Comparison of ENCODE assay signal across 19 cellular contexts in the genomic region with DNA sequence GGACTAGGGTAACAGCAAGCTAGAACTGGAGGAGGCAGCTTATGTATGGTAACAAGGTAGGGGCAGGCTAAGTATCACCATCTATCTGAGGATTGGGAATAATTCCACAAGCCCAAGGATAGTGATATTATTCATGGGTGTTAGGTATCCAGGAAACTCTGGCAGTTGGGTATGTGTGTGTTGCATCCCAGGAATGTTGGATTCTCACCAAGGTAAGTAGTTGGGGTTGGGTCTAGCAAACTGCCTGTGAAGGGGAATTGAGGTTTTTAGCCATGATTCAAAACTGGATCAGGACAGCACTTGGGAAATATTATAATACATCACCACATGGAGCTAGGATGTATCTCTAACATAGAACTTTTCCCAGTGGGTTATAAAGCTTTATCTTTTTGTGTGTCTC.
DNase-seq lines count a peak whose midpoint lies in the region; ATAC-seq, FAIRE-seq and TF ChIP-seq lines count a peak whose summit lies in the region.
"Had no signal": no experiment of that assay in that cellular context is flagged by ENCODE, and none has a peak within 500 bp of the region (broad histone marks: within the 10 kb centered on the region; RNA-seq: fewer than 3 reads in every experiment).

No MANE protein-coding gene starts in this region.

- no peaks in the 10 kb centered on the region for H3K9me3 ChIP-seq in RWPE2 (ENCODE audit: severe bottlenecking)
- no peaks in the 10 kb centered on the region for H3K9me3 ChIP-seq in CD8-positive, alpha-beta T cell (ENCODE audit: low read length)

- ATAC-seq in RWPE2 (ENCODE audit: low read depth) (peak; percentile 50; the same call in 1 of the 3 replicates), omental fat pad (ENCODE audit: low FRiP score) (no peak)
- no peak for ATAC-seq in CD8-positive, alpha-beta T cell

- H3K9me3 Mint-ChIP-seq in CD8-positive, alpha-beta T cell = peaks cover 2% of the 10 kb centered on the region

- no peak overlapping the region for H3K27ac Mint-ChIP-seq in CD8-positive, alpha-beta T cell

- TF ChIP-seq CTCF in RWPE2 (IDR thresholded peaks at IDR 0.05; ENCODE audit: poor library complexity, severe bottlenecking) (no peak), bronchial epithelial cell (IDR thresholded peaks at IDR 0.05; ENCODE audit: insufficient read depth, low read length, severe bottlenecking) (no peak), omental fat pad (IDR thresholded peaks at IDR 0.05) (no peak), dorsolateral prefrontal cortex (IDR thresholded peaks at IDR 0.05 in 54 of 56, conservative IDR thresholded peaks at IDR 0.05 in 2 of 56; ENCODE audit: low read depth in 1 of 56, partially characterized antibody in 56 of 56) (no peak)
- no peak for TF ChIP-seq CTCF in CD8-positive, alpha-beta T cell (IDR thresholded peaks at IDR 0.05)

- peak; percentile 6 for DNase-seq in EH (ENCODE audit: low read depth)
- no peak for DNase-seq in RWPE2 (ENCODE audit: low spot score)
- DNase-seq in bronchial epithelial cell (ENCODE audit: low read depth) = peak; percentile 11
- DNase-seq in kidney tubule cell (ENCODE audit: low spot score) = peak; percentile 87
- DNase-seq in NCI-H187 treated with DMSO at 0.1 percent for 48 hours (lab: John Stamatoyannopoulos, UW) = no peak
- DNase-seq in omental fat pad (ENCODE audit: low spot score) = no peak
- DNase-seq in dorsolateral prefrontal cortex = no peak
- DNase-seq in CD8-positive, alpha-beta T cell = no peak
- DNase-seq: C1 segment of cervical spinal cord, GOT3, MV-4-11, NCI-H1417, NCI-H2029, NCI-H2171, NCI-H446 treated with DMSO at 0.1 percent for 48 hours, NCI-H774, PC-9 had no signal

- FAIRE-seq in bronchial epithelial cell (lab: Jason Lieb, UNC) = no peak
- FAIRE-seq: A204.1, HTR-8/SVneo had no signal

- H3K4me3 Mint-ChIP-seq in CD8-positive, alpha-beta T cell = no peak overlapping the region

- no peaks in the 10 kb centered on the region for H3K36me3 Mint-ChIP-seq in CD8-positive, alpha-beta T cell

- no peaks in the 10 kb centered on the region for H3K4me1 ChIP-seq in RWPE2 (ENCODE audit: insufficient read depth, poor library complexity, severe bottlenecking)
- no peaks in the 10 kb centered on the region for H3K4me1 ChIP-seq in CD8-positive, alpha-beta T cell (ENCODE audit: insufficient read depth, low read length)

- H3K27me3 ChIP-seq in RWPE2 (ENCODE audit: insufficient read depth, poor library complexity, severe bottlenecking) (no peaks in the 10 kb centered on the region), bronchial epithelial cell (ENCODE audit: control insufficient read depth, insufficient read depth, low read length) (no peaks in the 10 kb centered on the region), dorsolateral prefrontal cortex (peaks cover 0 to 2% (median 0%) of the 10 kb centered on the region in 45 donors)
- no peaks in the 10 kb centered on the region for H3K27me3 ChIP-seq in CD8-positive, alpha-beta T cell (ENCODE audit: insufficient read depth, low read length)

- CTCF ChIA-PET in CD8-positive, alpha-beta T cell (lab: Charles Lee) = no interaction called here

- H3K4me1 Mint-ChIP-seq in CD8-positive, alpha-beta T cell (ENCODE audit: low read depth) = no peaks in the 10 kb centered on the region

- H3K27ac ChIP-seq in RWPE2 (ENCODE audit: poor library complexity, severe bottlenecking) = no peak overlapping the region
- no peak overlapping the region for H3K27ac ChIP-seq in dorsolateral prefrontal cortex
- H3K27ac ChIP-seq in CD8-positive, alpha-beta T cell (ENCODE audit: low read depth, low read length) = no peak overlapping the region
- H3K27ac ChIP-seq: PC-9 had no signal

- H3K4me3 ChIP-seq in RWPE2 (ENCODE audit: severe bottlenecking) = no peak overlapping the region
- H3K4me3 ChIP-seq in bronchial epithelial cell (ENCODE audit: low read depth, low read length) = no peak overlapping the region
- no peak overlapping the region for H3K4me3 ChIP-seq in dorsolateral prefrontal cortex
- no peak overlapping the region for H3K4me3 ChIP-seq in CD8-positive, alpha-beta T cell (ENCODE audit: low read depth, low read length)
- H3K4me3 ChIP-seq: PC-9 had no signal

- POLR2A ChIA-PET in CD8-positive, alpha-beta T cell (lab: Charles Lee) = no interaction called here

- H3K36me3 ChIP-seq in RWPE2 (ENCODE audit: low read depth) = no peaks in the 10 kb centered on the region
- H3K36me3 ChIP-seq in bronchial epithelial cell (ENCODE audit: control insufficient read depth, insufficient read depth, low read length) = no peaks in the 10 kb centered on the region
- H3K36me3 ChIP-seq in CD8-positive, alpha-beta T cell (ENCODE audit: insufficient read depth, low read length) = no peaks in the 10 kb centered on the region

- intact Hi-C loops in dorsolateral prefrontal cortex (cut with DNase I) = no loop called here
- intact Hi-C loops in CD8-positive, alpha-beta T cell (cut with DNase I, micrococcal nuclease) = no loop called here

- no peaks in the 10 kb centered on the region for H3K27me3 Mint-ChIP-seq in CD8-positive, alpha-beta T cell (ENCODE audit: low read depth)

Comparison
In these comparisons a context has a peak if more than half of its experiments do, and no peak if none do; other contexts are left out.
1. DNase-seq: peak in EH (single experiment), bronchial epithelial cell (single experiment) and kidney tubule cell (single experiment); none in RWPE2 (single experiment), NCI-H187 treated with DMSO at 0.1 percent for 48 hours (single experiment), omental fat pad (single experiment), dorsolateral prefrontal cortex (0 of 10) and CD8-positive, alpha-beta T cell (0 of 7).